ENCODE assay signal across 22 cellular contexts in the genomic region with DNA sequence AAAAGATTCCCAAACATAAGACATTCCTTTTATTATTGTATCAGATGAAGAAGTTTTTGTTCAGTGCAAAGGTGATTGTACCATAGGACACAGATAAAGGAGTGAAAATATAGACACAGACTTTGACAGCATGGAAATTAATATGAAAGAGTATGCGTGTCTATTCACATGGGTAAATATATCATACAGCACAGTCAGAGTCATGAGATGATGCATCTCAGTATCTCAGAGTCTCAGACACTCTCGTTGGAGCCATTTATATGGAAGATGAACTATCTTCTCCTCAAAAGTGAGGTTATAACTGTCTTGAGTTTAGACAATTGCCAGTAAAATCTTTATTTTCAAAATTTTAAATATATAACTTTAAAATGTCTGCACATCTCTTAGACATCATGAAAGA.
"Had no signal": no experiment of that assay in that cellular context is flagged by ENCODE, and none has a peak within 500 bp of the region (broad histone marks: within the 10 kb centered on the region; RNA-seq: fewer than 3 reads in every experiment).

No MANE protein-coding gene starts in this region.

- H3K27me3 ChIP-seq: esophagus squamous epithelium, gastroesophageal sphincter, heart left ventricle, hepatocyte, left lung, right atrium auricular region, sigmoid colon, spleen, transverse colon, upper lobe of right lung, vagina had no signal

- H3K4me2 ChIP-seq: hepatocyte had no signal

- H3K27ac ChIP-seq: coronary artery, esophagus squamous epithelium, gastroesophageal sphincter, heart left ventricle, hepatocyte, left lung, prostate gland, right atrium auricular region, sigmoid colon, spleen, transverse colon, upper lobe of right lung, vagina had no signal

- H3K79me2 ChIP-seq: hepatocyte had no signal

- H3K4me3 Mint-ChIP-seq: natural killer cell; neural crest cell; stimulated activated naive B cell treated with anti-CD40 and anti-IgM and Interleukin-4, amounts not matched to agents 10 μg/mL and 1 μg/mL and 100 μg/mL, for 72 hours; stimulated activated naive CD8-positive, alpha-beta T cell treated with anti-CD3 and anti-CD28 coated beads, Interleukin-15, Interleukin-2, amounts not matched to agents 100 ng/mL and 50 ng/mL, for 24 hours had no signal

- H3K36me3 Mint-ChIP-seq: natural killer cell; stimulated activated naive B cell treated with anti-CD40 and anti-IgM and Interleukin-4, amounts not matched to agents 10 μg/mL and 1 μg/mL and 100 μg/mL, for 72 hours had no signal

- H2AFZ ChIP-seq: hepatocyte had no signal

- H3K4me3 ChIP-seq: coronary artery, esophagus squamous epithelium, gastroesophageal sphincter, heart left ventricle, hepatocyte, left lung, prostate gland, right atrium auricular region, sigmoid colon, spleen, transverse colon, upper lobe of right lung, vagina had no signal

- H3K27ac Mint-ChIP-seq: natural killer cell; stimulated activated naive B cell treated with anti-CD40 and anti-IgM and Interleukin-4, amounts not matched to agents 10 μg/mL and 1 μg/mL and 100 μg/mL, for 72 hours; stimulated activated naive CD8-positive, alpha-beta T cell treated with anti-CD3 and anti-CD28 coated beads, Interleukin-15, Interleukin-2, amounts not matched to agents 100 ng/mL and 50 ng/mL, for 24 hours had no signal

- H3K4me1 Mint-ChIP-seq: natural killer cell; stimulated activated naive B cell treated with anti-CD40 and anti-IgM and Interleukin-4, amounts not matched to agents 10 μg/mL and 1 μg/mL and 100 μg/mL, for 72 hours had no signal

- H3K36me3 ChIP-seq: esophagus squamous epithelium, gastroesophageal sphincter, heart left ventricle, left lung, prostate gland, right atrium auricular region, sigmoid colon, spleen, transverse colon, upper lobe of right lung, vagina had no signal

- H3K9me3 Mint-ChIP-seq: natural killer cell; neural crest cell; stimulated activated naive B cell treated with anti-CD40 and anti-IgM and Interleukin-4, amounts not matched to agents 10 μg/mL and 1 μg/mL and 100 μg/mL, for 72 hours; stimulated activated naive CD8-positive, alpha-beta T cell treated with anti-CD3 and anti-CD28 coated beads, Interleukin-15, Interleukin-2, amounts not matched to agents 100 ng/mL and 50 ng/mL, for 24 hours had no signal

- DNase-seq: dermis blood vessel endothelial cell; effector memory CD4-positive, alpha-beta T cell; erythroblast; esophagus squamous epithelium; heart left ventricle; left cardiac atrium; left lung; natural killer cell; sigmoid colon; spleen; stimulated activated CD4-positive, alpha-beta T cell treated with anti-CD3 and anti-CD28 coated beads, Interleukin-2, amount 100 ng/mL, for 48 hours; stimulated activated naive B cell treated with anti-CD40 and anti-IgM and Interleukin-4, amounts not matched to agents 10 μg/mL and 1 μg/mL and 100 μg/mL, for 72 hours; transverse colon; upper lobe of right lung had no signal

- H3K9me3 ChIP-seq: esophagus squamous epithelium, gastroesophageal sphincter, heart left ventricle, left lung, prostate gland, right atrium auricular region, sigmoid colon, spleen, transverse colon, upper lobe of right lung, vagina had no signal

- H3K4me1 ChIP-seq: heart left ventricle, left lung, prostate gland, right atrium auricular region, spleen, transverse colon, upper lobe of right lung had no signal

- ATAC-seq: gastroesophageal sphincter; heart left ventricle; left lung; natural killer cell; stimulated activated naive B cell treated with anti-CD40 and anti-IgM and Interleukin-4, amounts not matched to agents 10 μg/mL and 1 μg/mL and 100 μg/mL, for 72 hours; upper lobe of right lung had no signal
